In genomic region chr20:58192567-58192966, GRCh38 we compare ENCODE assay signal across 8 cellular contexts. TPM values are rescaled to one million over a fixed set of nuclear protein-coding genes. Genes with fewer than 3 reads are reported as not detected.
DNase-seq lines count a peak whose midpoint lies in the region; ATAC-seq and TF ChIP-seq lines count a peak whose summit lies in the region.

No MANE protein-coding gene starts in this region.

- H3F3A ChIP-seq in SU-DHL-6 (ENCODE audit: insufficient read depth), result no peaks in the 10 kb centered on the region

- WGBS in ovary, 3 donors, result 45 to 63% (median 58%) methylated on average over 5 of the region's 5 CpGs
- 46 to 58% methylated on average over 5 of the region's 5 CpGs for WGBS in sigmoid colon, 2 donors

- H3K36me3 ChIP-seq in SU-DHL-6 (ENCODE audit: low read length) (no peaks in the 10 kb centered on the region), ovary (no peaks in the 10 kb centered on the region), sigmoid colon (no peaks in the 10 kb centered on the region)

- no peak for TF ChIP-seq POLR2A in ovary (IDR thresholded peaks at IDR 0.05)
- no peak for TF ChIP-seq POLR2A in sigmoid colon (IDR thresholded peaks at IDR 0.05)

- TF ChIP-seq EP300 in ovary (IDR thresholded peaks at IDR 0.05) (no peak), sigmoid colon (IDR thresholded peaks at IDR 0.05) (no peak)

- ATAC-seq in GM21526 (IDR thresholded peaks at IDR 0.05; ENCODE audit: low FRiP score, unreplicated experiment), result no peak

- H3K27ac ChIP-seq in SU-DHL-6 (ENCODE audit: low read depth, low read length) (no peak overlapping the region), ovary (no peak overlapping the region), sigmoid colon (no peak overlapping the region)

- intact Hi-C loops in ovary (cut with DNase I) (loop anchor here in 1 of 4 donors (5.0 kb wide), 1 partner anchor 1140 kb away; no protein-coding TSS in a partner anchor), sigmoid colon (cut with DNase I) (no loop called here)

- no peaks in the 10 kb centered on the region for H4K20me1 ChIP-seq in SU-DHL-6 (ENCODE audit: low read depth, low read length)

- H3K4me1 ChIP-seq in ovary (ENCODE audit: insufficient read depth) (no peaks in the 10 kb centered on the region), sigmoid colon (no peaks in the 10 kb centered on the region)

- no peak overlapping the region for H2AFZ ChIP-seq in SU-DHL-6 (ENCODE audit: low read depth, low read length, severe bottlenecking)

- H3K27me3 ChIP-seq in SU-DHL-6 (ENCODE audit: low read length) (no peaks in the 10 kb centered on the region), ovary (no peaks in the 10 kb centered on the region), sigmoid colon (peaks cover 0 to 3% (median 0%) of the 10 kb centered on the region in 3 donors)

- DNase-seq in dermis blood vessel endothelial cell (peak; percentile 30), SHP77 treated with DMSO at 0.1 percent for 48 hours (lab: John Stamatoyannopoulos, UW) (no peak), ovary (no peak), sigmoid colon (no peak)
- DNase-seq in stimulated activated CD4-positive, alpha-beta T cell treated with anti-CD3 and anti-CD28 coated beads, Interleukin-15, amount 100 ng/mL, for 24 hours, result peak; percentile 51

- H3K9me3 ChIP-seq in SU-DHL-6 (ENCODE audit: insufficient read depth, low read length) (no peaks in the 10 kb centered on the region), ovary (no peaks in the 10 kb centered on the region), sigmoid colon (no peaks in the 10 kb centered on the region)

- H3K79me2 ChIP-seq in SU-DHL-6 (ENCODE audit: insufficient read depth, low read length), result no peaks in the 10 kb centered on the region

- H3K4me2 ChIP-seq in SU-DHL-6 (ENCODE audit: low read depth, low read length, poor library complexity, severe bottlenecking), result no peak overlapping the region

- H3K9ac ChIP-seq in SU-DHL-6 (ENCODE audit: low read length), result no peak overlapping the region

- peak; percentile 93 for TF ChIP-seq CTCF in GM12873 (IDR thresholded peaks at IDR 0.05; ENCODE audit: insufficient read depth, low read depth, low read length, missing control alignments)
- TF ChIP-seq CTCF in SU-DHL-6 (IDR thresholded peaks at IDR 0.05; ENCODE audit: insufficient read depth, low read length, poor library complexity, severe bottlenecking), result peak; percentile 78
- TF ChIP-seq CTCF in ovary (IDR thresholded peaks at IDR 0.05), result no peak
- peak in 1 of 4 experiments; percentile 38 for TF ChIP-seq CTCF in sigmoid colon (IDR thresholded peaks at IDR 0.05)

- no peaks in the 10 kb centered on the region for H3K9me2 ChIP-seq in SU-DHL-6 (replicated peaks; ENCODE audit: insufficient read depth, low read length)

- H3K4me3 ChIP-seq in SU-DHL-6 (ENCODE audit: insufficient read depth, low read length, poor library complexity, severe bottlenecking) (no peak overlapping the region), ovary (no peak overlapping the region), sigmoid colon (no peak overlapping the region)

RNA-seq across cellular contexts. Expression of gene ANKRD60, which starts 35.9 kb away (rescaled TPM):
- total RNA-seq in dermis blood vessel endothelial cell (0.09 TPM in 1 of 2 replicates, not detected in the other), ovary (not detected), sigmoid colon (under 1 TPM in 1 of 4 donors, not detected in 3; 0.82 TPM)
- polyA plus RNA-seq in ovary (not detected), sigmoid colon (not detected)

Comparison
In these comparisons a context has a peak if more than half of its experiments do, and no peak if none do; other contexts are left out.
1. CTCF ChIP-seq: peak in GM12873 (single experiment) and SU-DHL-6 (single experiment); none in ovary (0 of 3).
2. DNase-seq: peak in dermis blood vessel endothelial cell (single experiment) and stimulated activated CD4-positive, alpha-beta T cell treated with anti-CD3 and anti-CD28 coated beads, Interleukin-15, amount 100 ng/mL, for 24 hours (single experiment); none in SHP77 treated with DMSO at 0.1 percent for 48 hours (single experiment), ovary (0 of 5) and sigmoid colon (single experiment).